Comparison of ENCODE assay signal across 13 cellular contexts in the genomic region with DNA sequence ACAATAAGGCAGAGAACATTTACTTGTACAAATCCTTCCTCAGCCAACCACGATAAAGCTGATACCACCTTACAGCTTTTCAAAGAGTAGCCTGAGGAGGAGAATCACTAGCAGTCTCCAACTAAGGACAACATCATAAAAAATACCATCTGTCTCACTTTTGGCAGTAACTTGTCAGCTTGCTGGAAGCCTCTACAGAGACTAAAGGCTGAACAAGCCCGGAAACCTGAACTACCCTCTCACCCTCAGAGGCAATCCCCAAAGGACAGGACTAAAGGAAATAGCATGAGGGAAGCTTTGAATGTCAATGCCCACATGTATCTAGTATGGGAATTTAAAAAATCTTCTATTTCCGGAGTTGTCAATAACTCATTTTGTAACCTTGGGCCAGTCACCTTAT. TPM values are rescaled to one million over a fixed set of nuclear protein-coding genes. Genes with fewer than 3 reads are reported as not detected.
DNase-seq lines count a peak whose midpoint lies in the region; ATAC-seq and TF ChIP-seq lines count a peak whose summit lies in the region.
"Had no signal": no experiment of that assay in that cellular context is flagged by ENCODE, and none has a peak within 500 bp of the region (broad histone marks: within the 10 kb centered on the region; RNA-seq: fewer than 3 reads in every experiment).

No MANE protein-coding gene starts in this region.

- no peaks in the 10 kb centered on the region for H3K9me3 ChIP-seq in neural progenitor cell (ENCODE audit: low read depth)
- H3K9me3 ChIP-seq: transverse colon had no signal

- no peak overlapping the region for H3K4me3 ChIP-seq in neural progenitor cell
- H3K4me3 ChIP-seq: transverse colon had no signal

- H3K27ac ChIP-seq in neural progenitor cell: no peak overlapping the region
- H3K27ac ChIP-seq: transverse colon had no signal

- H3K9me3 Mint-ChIP-seq in brain (peaks cover 2 to 8% (median 4%) of the 10 kb centered on the region in 5 experiments), neural progenitor cell (peaks cover 7% of the 10 kb centered on the region)

- in situ Hi-C loops in G401 (cut with HindIII; ENCODE audit: low sequenced_read_pairs): no loop called here

- H3K4me3 Mint-ChIP-seq in brain (no peak overlapping the region), neural progenitor cell (no peak overlapping the region)

- peak overlapping the region in 3 of 5 experiments; percentile 22 to 61 (median 28) for H3K27ac Mint-ChIP-seq in brain
- peak overlapping the region; percentile 58 for H3K27ac Mint-ChIP-seq in neural progenitor cell

- peaks cover 70% of the 10 kb centered on the region for H3K36me3 Mint-ChIP-seq in brain
- H3K36me3 Mint-ChIP-seq in neural progenitor cell: peaks cover 42% of the 10 kb centered on the region

- peak overlapping the region; percentile 27 for H3K9ac ChIP-seq in neural progenitor cell

- peak; percentile 19 for DNase-seq in G401 (ENCODE audit: low spot score)
- peak; percentile 20 for DNase-seq in NCI-H1694 (lab: John Stamatoyannopoulos, UW)
- DNase-seq in neural progenitor cell (ENCODE audit: low spot score): no peak
- no peak for DNase-seq in NCI-H526 (lab: John Stamatoyannopoulos, UW)
- no peak for DNase-seq in stimulated activated CD4-positive, alpha-beta T cell treated with anti-CD3 and anti-CD28 coated beads, Interleukin-15, amount 100 ng/mL, for 24 hours
- no peak for DNase-seq in NCI-H510A treated with DMSO at 0.1 percent for 48 hours (lab: John Stamatoyannopoulos, UW)
- DNase-seq: activated naive CD4-positive, alpha-beta T cell; erythroblast; mesendoderm; NCI-H1048; transverse colon had no signal

- no peaks in the 10 kb centered on the region for H3K27me3 ChIP-seq in neural progenitor cell
- H3K27me3 ChIP-seq: transverse colon had no signal

- no peak overlapping the region for H2AFZ ChIP-seq in neural progenitor cell (replicated peaks)

- H3K4me1 Mint-ChIP-seq in brain (peaks cover 54% of the 10 kb centered on the region), neural progenitor cell (peaks cover 18% of the 10 kb centered on the region)

- peaks cover 98% of the 10 kb centered on the region for H3K79me2 ChIP-seq in neural progenitor cell (ENCODE audit: low read depth)

- H3K27me3 Mint-ChIP-seq in brain (no peaks in the 10 kb centered on the region), neural progenitor cell (ENCODE audit: insufficient read depth, low read depth) (no peaks in the 10 kb centered on the region)

- H4K20me1 ChIP-seq in neural progenitor cell (ENCODE audit: low read depth): peaks cover 82% of the 10 kb centered on the region

- ATAC-seq in GM18520 (IDR thresholded peaks at IDR 0.05; ENCODE audit: unreplicated experiment): no peak

- no peak overlapping the region for H3K4me2 ChIP-seq in neural progenitor cell

- H3F3A ChIP-seq in neural progenitor cell (ENCODE audit: low read depth): peaks cover 48% of the 10 kb centered on the region

- H3K36me3 ChIP-seq in neural progenitor cell: no peaks in the 10 kb centered on the region

- TF ChIP-seq CTCF in brain (conservative IDR thresholded peaks at IDR 0.05) (no peak), neural progenitor cell (IDR thresholded peaks at IDR 0.05) (no peak)

- peaks cover 19% of the 10 kb centered on the region for H3K4me1 ChIP-seq in neural progenitor cell

RNA-seq across cellular contexts. Expression of gene SRSF4, which starts 10.6 kb away (rescaled TPM):
- 34.1 and 39.5 TPM in 2 replicates for total RNA-seq in G401 (2014; rRNA removed; shearing (Covaris generic))
- polyA plus RNA-seq in brain (ENCODE audit: insufficient read depth, low read depth, low replicate concordance): 132 TPM
- total RNA-seq in neural progenitor cell (ENCODE audit: low replicate concordance): 73.2 and 82.2 TPM in 2 replicates

RNA-seq across cellular contexts. Expression of gene TMEM200B, which starts 47.4 kb away (rescaled TPM):
- total RNA-seq in G401 (2014; rRNA removed; shearing (Covaris generic)): 18.4 and 21.2 TPM in 2 replicates
- polyA plus RNA-seq in brain (ENCODE audit: insufficient read depth, low read depth, low replicate concordance): 0.78 TPM
- 0.56 and 1.1 TPM in 2 replicates for total RNA-seq in neural progenitor cell (ENCODE audit: low replicate concordance)

RNA-seq across cellular contexts. Expression of gene MECR, which starts 59.6 kb away (rescaled TPM):
- 34.2 and 41.0 TPM in 2 replicates for total RNA-seq in G401 (2014; rRNA removed; shearing (Covaris generic))
- polyA plus RNA-seq in brain (ENCODE audit: insufficient read depth, low read depth, low replicate concordance): 31.1 TPM
- 11.7 and 22.0 TPM in 2 replicates for total RNA-seq in neural progenitor cell (ENCODE audit: low replicate concordance)

Comparison
In these comparisons a context has a peak if more than half of its experiments do, and no peak if none do; other contexts are left out.
1. DNase-seq: peak in G401 (single experiment) and NCI-H1694 (single experiment); none in neural progenitor cell (single experiment), NCI-H526 (0 of 2), stimulated activated CD4-positive, alpha-beta T cell treated with anti-CD3 and anti-CD28 coated beads, Interleukin-15, amount 100 ng/mL, for 24 hours (single experiment) and NCI-H510A treated with DMSO at 0.1 percent for 48 hours (single experiment).